In genomic region chr17:44826123-44826790, GRCh38 we compare ENCODE assay signal across 21 cellular contexts. TPM values are rescaled to one million over a fixed set of nuclear protein-coding genes. Genes with fewer than 3 reads are reported as not detected.
A peak's percentile ranks its signal among the peaks of the same experiment; 100 is the strongest.
DNase-seq lines count a peak whose midpoint lies in the region; ATAC-seq and TF ChIP-seq lines count a peak whose summit lies in the region.
"Had no signal": no experiment of that assay in that cellular context is flagged by ENCODE, and none has a peak within 500 bp of the region (broad histone marks: within the 10 kb centered on the region; RNA-seq: fewer than 3 reads in every experiment).

No MANE protein-coding gene starts in this region.

- no peaks in the 10 kb centered on the region for H3K27me3 Mint-ChIP-seq in Calu3 (ENCODE audit: unreplicated experiment)

- ATAC-seq in psoas muscle, result no peak
- ATAC-seq: foreskin keratinocyte; left colon; mucosa of descending colon; right lobe of liver; stimulated activated naive CD8-positive, alpha-beta T cell treated with anti-CD3 and anti-CD28 coated beads, Interleukin-15, Interleukin-2, amounts not matched to agents 100 U/mL and 50 U/mL, for 24 hours had no signal

- H3K27me3 ChIP-seq in MG63, result no peaks in the 10 kb centered on the region
- no peaks in the 10 kb centered on the region for H3K27me3 ChIP-seq in brain microvascular endothelial cell (replicated peaks)
- H3K27me3 ChIP-seq in psoas muscle (ENCODE audit: insufficient read depth in 3 of 3, low read length in 2 of 3), result peaks cover 4 to 82% (median 17%) of the 10 kb centered on the region in 3 donors
- H3K27me3 ChIP-seq in stomach, result peaks cover 8 to 81% (median 55%) of the 10 kb centered on the region in 3 donors
- H3K27me3 ChIP-seq: foreskin keratinocyte had no signal

- intact Hi-C loops in Calu3 (cut with micrococcal nuclease; ENCODE audit: unreplicated experiment) (loop anchor here (5.0 kb wide), 1 partner anchor 41 kb away; no protein-coding TSS in a partner anchor), psoas muscle (cut with DNase I) (no loop called here), stomach (cut with DNase I; ENCODE audit: low total_unique reads) (no loop called here)

- in situ Hi-C loops in brain microvascular endothelial cell (cut with HindIII; ENCODE audit: low pct_ligation_motif_present, low sequenced_read_pairs), result no loop called here

- H3K9me3 ChIP-seq in MG63 (no peaks in the 10 kb centered on the region; the same call in 1 of the 2 replicates), psoas muscle (no peaks in the 10 kb centered on the region), stomach (no peaks in the 10 kb centered on the region)
- H3K9me3 ChIP-seq: mucosa of descending colon, right lobe of liver had no signal

- H3K4me3 Mint-ChIP-seq in Calu3 (ENCODE audit: low read depth, unreplicated experiment), result peak overlapping the region; percentile 30
- H3K4me3 Mint-ChIP-seq: activated CD4-positive, alpha-beta T cell treated with anti-CD3 and anti-CD28 coated beads, Interleukin-2, amount 10 ng/mL, durations not matched to agents 7 days and 5 days had no signal

- H3K27ac Mint-ChIP-seq in Calu3 (ENCODE audit: unreplicated experiment), result no peak overlapping the region
- H3K27ac Mint-ChIP-seq: activated CD4-positive, alpha-beta T cell treated with anti-CD3 and anti-CD28 coated beads, Interleukin-2, amount 10 ng/mL, durations not matched to agents 7 days and 5 days had no signal

- H3K27ac ChIP-seq in brain microvascular endothelial cell (peak overlapping the region; percentile 34), psoas muscle (no peak overlapping the region), stomach (peak overlapping the region in 2 of 5 donors; percentile 48 to 86)
- H3K27ac ChIP-seq: foreskin keratinocyte, right lobe of liver, SK-N-MC had no signal

- H3K4me3 ChIP-seq in MG63, result peak overlapping the region; percentile 4; the same call in 1 of the 2 replicates
- no peak overlapping the region for H3K4me3 ChIP-seq in brain microvascular endothelial cell (ENCODE audit: low read depth, low read length)
- H3K4me3 ChIP-seq in psoas muscle, result peak overlapping the region; percentile 68
- H3K4me3 ChIP-seq in stomach, result no peak overlapping the region
- H3K4me3 ChIP-seq: mucosa of descending colon, right lobe of liver, SK-N-MC had no signal

- TF ChIP-seq EP300 in stomach (IDR thresholded peaks at IDR 0.05), result no peak

- DNase-seq in Calu3 (no peak), MG63 (peak; percentile 85), brain microvascular endothelial cell (no peak), psoas muscle (no peak), NCI-H146 (lab: John Stamatoyannopoulos, UW) (no peak), stomach (no peak), Kasumi-1 (lab: John Stamatoyannopoulos, UW) (no peak), RKO (ENCODE audit: low spot score) (no peak)
- DNase-seq: activated CD4-positive, alpha-beta T cell treated with anti-CD3 and anti-CD28 coated beads, Interleukin-2, amount 10 ng/mL, durations not matched to agents 7 days and 5 days; activated naive CD4-positive, alpha-beta T cell treated with anti-CD3 and anti-CD28 coated beads, Interleukin-2, amount 50 U/mL, for 16 hours; activated T-cell treated with anti-CD3 and anti-CD28 coated beads for 4 hours; foreskin keratinocyte; left colon; mucosa of descending colon; NCI-H1417; NCI-H2171; right lobe of liver; stimulated activated naive CD8-positive, alpha-beta T cell treated with anti-CD3 and anti-CD28 coated beads, Interleukin-15, Interleukin-2, amounts not matched to agents 100 U/mL and 50 U/mL, for 24 hours had no signal

- H3K4me1 ChIP-seq in psoas muscle (no peaks in the 10 kb centered on the region), stomach (peaks cover 17 to 22% (median 20%) of the 10 kb centered on the region in 4 donors)

- H3K36me3 ChIP-seq in MG63, result peaks cover 16% of the 10 kb centered on the region
- peaks cover 3% of the 10 kb centered on the region for H3K36me3 ChIP-seq in brain microvascular endothelial cell (replicated peaks)
- H3K36me3 ChIP-seq in psoas muscle (ENCODE audit: insufficient read depth in 1 of 2, low read depth in 1 of 2), result no peaks in the 10 kb centered on the region
- H3K36me3 ChIP-seq in stomach, result no peaks in the 10 kb centered on the region
- H3K36me3 ChIP-seq: right lobe of liver had no signal

- 87 to 92% (median 88%) methylated on average over 15 of the region's 15 CpGs for WGBS in psoas muscle, 3 donors
- WGBS in stomach, 5 donors, result 85 to 91% (median 87%) methylated on average over 15 of the region's 15 CpGs

- no peak for TF ChIP-seq CTCF in Calu3 (IDR thresholded peaks at IDR 0.05; ENCODE audit: unreplicated experiment)
- no peak for TF ChIP-seq CTCF in brain microvascular endothelial cell (IDR thresholded peaks at IDR 0.05; ENCODE audit: low read depth, low read length, missing control alignments)
- TF ChIP-seq CTCF in psoas muscle (IDR thresholded peaks at IDR 0.05), result no peak
- no peak for TF ChIP-seq CTCF in stomach (IDR thresholded peaks at IDR 0.05)

- H3K4me1 Mint-ChIP-seq in Calu3 (ENCODE audit: low read depth, unreplicated experiment), result peaks cover 37% of the 10 kb centered on the region

- CTCF ChIA-PET in Calu3 (lab: Charles Lee), result no interaction called here

- BruUV-seq in Calu3 (replicated peaks; lab: Mats Ljungman, UMichigan), result no TSS peak

- H3K9me3 Mint-ChIP-seq in Calu3 (ENCODE audit: low read depth, unreplicated experiment), result no peaks in the 10 kb centered on the region
- H3K9me3 Mint-ChIP-seq: activated CD4-positive, alpha-beta T cell treated with anti-CD3 and anti-CD28 coated beads, Interleukin-2, amount 10 ng/mL, durations not matched to agents 7 days and 5 days had no signal

- no peak for TF ChIP-seq POLR2A in stomach (IDR thresholded peaks at IDR 0.05)

- peaks cover 37% of the 10 kb centered on the region for H3K36me3 Mint-ChIP-seq in Calu3 (ENCODE audit: insufficient read depth, unreplicated experiment)

RNA-seq across cellular contexts. Expression of gene GJC1, which starts 3.8 kb away (rescaled TPM):
- total RNA-seq in Calu3 (2022) (75.9 and 114 TPM in 2 replicates), psoas muscle (1 to 10 TPM; 4.7 to 7.9 (median 5.7) TPM), stomach (10 to 100 TPM in 4 of 5 donors, 1 to 10 TPM in 1; 9.7 to 53.1 (median 35.6) TPM)
- 15.4 and 60.0 TPM in 2 replicates for total RNA-seq in MG63 (2014; rRNA removed; shearing (Covaris generic); ENCODE audit: low replicate concordance)
- polyA plus RNA-seq in psoas muscle (1 to 10 TPM; 2.2 to 2.7 (median 2.5) TPM), stomach (1 to 10 TPM in 1 of 3 donors, under 1 TPM in 2; 0.31 to 3.5 (median 0.62) TPM)
- total RNA-seq: HT-29 had no signal

RNA-seq across cellular contexts. Expression of gene HIGD1B, which starts 21.4 kb away (rescaled TPM):
- total RNA-seq in Calu3 (2022) (not detected in 2 replicates), psoas muscle (10 to 100 TPM in 1 of 4 donors, 1 to 10 TPM in 3; 4.6 to 17.9 (median 6.7) TPM), stomach (under 1 TPM in 1 of 5 donors, not detected in 4; 0.92 TPM)
- total RNA-seq in MG63 (2014; rRNA removed; shearing (Covaris generic); ENCODE audit: low replicate concordance), result not detected in 2 replicates
- polyA plus RNA-seq in psoas muscle (10 to 100 TPM in 2 of 3 donors, 1 to 10 TPM in 1; 10.0 to 14.2 (median 13.1) TPM), stomach (1 to 10 TPM; 2.1 to 5.4 (median 2.4) TPM)
- total RNA-seq: activated CD4-positive, alpha-beta T cell treated with anti-CD3 and anti-CD28 coated beads, Interleukin-2, amount 10 ng/mL, durations not matched to agents 7 days and 5 days; foreskin keratinocyte; HT-29; OCI-LY7; right lobe of liver had no signal
- polyA plus RNA-seq: foreskin keratinocyte had no signal

Comparison
In these comparisons a context has a peak if more than half of its experiments do, and no peak if none do; other contexts are left out.
1. H3K4me3 ChIP-seq: peak in MG63 (single experiment) and psoas muscle (single experiment); none in brain microvascular endothelial cell (single experiment) and stomach (0 of 4).